ENCODE assay signal across 11 cellular contexts in genomic region chr2:55302241-55302640, GRCh38. TPM values are rescaled to one million over a fixed set of nuclear protein-coding genes. Genes with fewer than 3 reads are reported as not detected.
DNase-seq lines count a peak whose midpoint lies in the region; ATAC-seq and TF ChIP-seq lines count a peak whose summit lies in the region.
"Had no signal": no experiment of that assay in that cellular context is flagged by ENCODE, and none has a peak within 500 bp of the region (broad histone marks: within the 10 kb centered on the region; RNA-seq: fewer than 3 reads in every experiment).

No MANE protein-coding gene starts in this region.

- no peak overlapping the region for H3K27ac Mint-ChIP-seq in activated naive CD4-positive, alpha-beta T cell treated with anti-CD3 and anti-CD28 coated beads, Interleukin-2, amount 50 U/mL, for 72 hours
- no peak overlapping the region for H3K27ac Mint-ChIP-seq in stimulated activated naive CD8-positive, alpha-beta T cell treated with anti-CD3 and anti-CD28 coated beads, Interleukin-15, amount 100 ng/mL, for 72 hours
- H3K27ac Mint-ChIP-seq: IgD-negative memory B cell had no signal

- no peak for TF ChIP-seq CTCF in gastroesophageal sphincter (IDR thresholded peaks at IDR 0.05)

- no peaks in the 10 kb centered on the region for H3K27me3 ChIP-seq in gastroesophageal sphincter

- H3K4me1 ChIP-seq in gastroesophageal sphincter = no peaks in the 10 kb centered on the region

- H3K36me3 ChIP-seq in gastroesophageal sphincter = peaks cover 0 to 30% of the 10 kb centered on the region in 2 donors

- peaks cover 12% of the 10 kb centered on the region for H3K4me1 Mint-ChIP-seq in stimulated activated naive CD8-positive, alpha-beta T cell treated with anti-CD3 and anti-CD28 coated beads, Interleukin-15, amount 100 ng/mL, for 72 hours

- no peak for TF ChIP-seq POLR2A in gastroesophageal sphincter (IDR thresholded peaks at IDR 0.05)

- H3K4me3 Mint-ChIP-seq in stimulated activated naive CD8-positive, alpha-beta T cell treated with anti-CD3 and anti-CD28 coated beads, Interleukin-15, amount 100 ng/mL, for 72 hours = peak overlapping the region in 1 of 2 donors; percentile 18
- H3K4me3 Mint-ChIP-seq: IgD-negative memory B cell had no signal

- no peak for DNase-seq in activated naive CD4-positive, alpha-beta T cell treated with anti-CD3 and anti-CD28 coated beads, Interleukin-2, amount 50 U/mL, for 72 hours (ENCODE audit: low spot score in 2 of 2)
- DNase-seq in activated naive CD4-positive, alpha-beta T cell (lab: John Stamatoyannopoulos, UW) = no peak
- DNase-seq in stimulated activated naive CD8-positive, alpha-beta T cell treated with anti-CD3 and anti-CD28 coated beads, Interleukin-15, amount 100 ng/mL, for 72 hours = no peak
- DNase-seq in Right ventricle myocardium inferior (ENCODE audit: missing footprints) = no peak
- DNase-seq in stimulated activated naive CD4-positive, alpha-beta T cell treated with Interleukin-2 at 50 U/mL for 16 hours (lab: John Stamatoyannopoulos, UW) = no peak
- DNase-seq: NCI-H2081 had no signal

- H3K27me3 Mint-ChIP-seq in stimulated activated naive CD8-positive, alpha-beta T cell treated with anti-CD3 and anti-CD28 coated beads, Interleukin-15, amount 100 ng/mL, for 72 hours = no peaks in the 10 kb centered on the region
- H3K27me3 Mint-ChIP-seq: IgD-negative memory B cell had no signal

- intact Hi-C loops in Right ventricle myocardium inferior (cut with DNase I) = no loop called here

- no peak for TF ChIP-seq EP300 in gastroesophageal sphincter (IDR thresholded peaks at IDR 0.05)

- peaks cover 0 to 7% of the 10 kb centered on the region in 2 donors for H3K36me3 Mint-ChIP-seq in activated naive CD4-positive, alpha-beta T cell treated with anti-CD3 and anti-CD28 coated beads, Interleukin-2, amount 50 U/mL, for 72 hours
- H3K36me3 Mint-ChIP-seq: IgD-negative memory B cell had no signal

- ATAC-seq in activated naive CD4-positive, alpha-beta T cell treated with anti-CD3 and anti-CD28 coated beads, Interleukin-2, amount 50 U/mL, for 72 hours = peak; percentile 83 to 92
- ATAC-seq in GM21529 (IDR thresholded peaks at IDR 0.05; ENCODE audit: unreplicated experiment) (peak; percentile 89), HG03135 (IDR thresholded peaks at IDR 0.05; ENCODE audit: unreplicated experiment) (peak; percentile 73), Right ventricle myocardium inferior (no peak), gastroesophageal sphincter (no peak)
- ATAC-seq in stimulated activated naive CD8-positive, alpha-beta T cell treated with anti-CD3 and anti-CD28 coated beads, Interleukin-15, amount 100 ng/mL, for 72 hours = peak; percentile 98
- ATAC-seq: sciatic nerve had no signal

- no peak overlapping the region for H3K27ac ChIP-seq in gastroesophageal sphincter

- H3K4me3 ChIP-seq in gastroesophageal sphincter = no peak overlapping the region

- no peaks in the 10 kb centered on the region for H3K9me3 Mint-ChIP-seq in activated naive CD4-positive, alpha-beta T cell treated with anti-CD3 and anti-CD28 coated beads, Interleukin-2, amount 50 U/mL, for 72 hours
- H3K9me3 Mint-ChIP-seq in stimulated activated naive CD8-positive, alpha-beta T cell treated with anti-CD3 and anti-CD28 coated beads, Interleukin-15, amount 100 ng/mL, for 72 hours = no peaks in the 10 kb centered on the region
- H3K9me3 Mint-ChIP-seq: IgD-negative memory B cell had no signal

- no peaks in the 10 kb centered on the region for H3K9me3 ChIP-seq in gastroesophageal sphincter

- 91 to 100% methylated on average over 3 of the region's 3 CpGs for WGBS in gastroesophageal sphincter (ENCODE audit: low coverage in 1 of 2), 2 donors

RNA-seq across cellular contexts. Expression of gene MTIF2, which starts 33.2 kb away (rescaled TPM):
- total RNA-seq in activated naive CD4-positive, alpha-beta T cell treated with anti-CD3 and anti-CD28 coated beads, Interleukin-2, amount 50 U/mL, for 72 hours = 10 to 100 TPM; 35.5 to 38.8 TPM
- total RNA-seq in Right ventricle myocardium inferior (49.6 TPM), gastroesophageal sphincter (10 to 100 TPM; 19.1 to 24.0 (median 22.4) TPM)

Comparison
In these comparisons a context has a peak if more than half of its experiments do, and no peak if none do; other contexts are left out.
1. ATAC-seq: peak in activated naive CD4-positive, alpha-beta T cell treated with anti-CD3 and anti-CD28 coated beads, Interleukin-2, amount 50 U/mL, for 72 hours (2 of 2), GM21529 (single experiment), HG03135 (single experiment) and stimulated activated naive CD8-positive, alpha-beta T cell treated with anti-CD3 and anti-CD28 coated beads, Interleukin-15, amount 100 ng/mL, for 72 hours (single experiment); none in Right ventricle myocardium inferior (single experiment) and gastroesophageal sphincter (single experiment).